In the genomic region with DNA sequence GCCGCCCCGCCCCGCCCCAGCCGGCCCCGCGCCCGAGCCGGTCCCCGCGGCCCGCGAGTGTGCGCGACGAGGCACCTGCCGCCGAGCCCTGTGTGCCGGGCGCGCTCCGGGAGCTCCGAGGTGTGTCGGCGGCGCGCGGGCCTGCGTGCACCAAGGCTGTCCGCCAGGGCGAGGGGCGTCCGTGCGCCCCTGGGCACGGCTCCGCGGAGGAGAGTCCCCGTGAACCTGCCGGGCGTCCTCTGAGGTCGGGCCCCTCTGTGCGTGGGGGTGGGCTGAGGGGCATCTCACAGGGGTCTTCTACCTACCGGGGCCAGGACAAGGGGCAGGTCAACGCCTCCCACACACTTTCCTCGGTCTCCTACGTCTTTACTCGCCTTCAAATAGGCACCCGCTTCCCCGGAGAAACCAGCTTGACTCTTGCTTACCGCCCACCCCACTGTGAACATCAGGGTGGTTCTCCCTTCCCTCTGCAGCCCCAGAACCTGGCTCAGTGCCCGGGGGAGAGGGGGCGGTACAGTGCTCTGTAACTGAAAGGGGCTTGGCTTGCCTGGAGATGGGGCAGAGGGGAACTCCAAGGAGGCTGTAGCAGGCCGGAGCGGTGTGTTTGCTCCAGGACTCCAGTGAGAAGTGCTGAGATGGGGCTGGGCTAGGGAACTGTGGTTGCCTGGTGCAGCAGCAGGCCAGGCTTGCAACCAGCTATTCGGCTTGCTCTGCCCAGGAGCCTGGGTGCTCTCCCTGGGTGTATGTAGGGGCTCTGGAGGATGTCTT, we compare ENCODE assay signal across 8 cellular contexts. TPM values are rescaled to one million over a fixed set of nuclear protein-coding genes. Genes with fewer than 3 reads are reported as not detected.
DNase-seq lines count a peak whose midpoint lies in the region; ATAC-seq and TF ChIP-seq lines count a peak whose summit lies in the region.

A gene (minus strand): TSS at position 94 of the 768 bp plus-strand sequence. CDS start 175 bp downstream, outside the sequence.

- peak within 1 kb of the TSS; percentile 86 for H2BK15ac ChIP-seq in neuronal stem cell (ENCODE audit: low read length)

- H2BK120ac ChIP-seq in neuronal stem cell (ENCODE audit: low read depth, low read length) = peak within 1 kb of the TSS; percentile 95

- peak within 1 kb of the TSS; percentile 98 for H3K23ac ChIP-seq in neuronal stem cell (ENCODE audit: low read depth, low read length, poor library complexity)

- H4K91ac ChIP-seq in neuronal stem cell (ENCODE audit: low read depth, low read length, poor library complexity) = peak within 1 kb of the TSS; percentile 53

- peaks cover 10% of the 10 kb centered on the region for H3K79me1 ChIP-seq in neuronal stem cell (ENCODE audit: low read depth, low read length)

- H2AFZ ChIP-seq in neuronal stem cell (ENCODE audit: low read length) = peak within 1 kb of the TSS; percentile 93

- H3K27ac ChIP-seq in neuronal stem cell (replicated peaks; ENCODE audit: low read length) = no peak within 1 kb of the TSS
- peak within 1 kb of the TSS; percentile 35 to 89 for H3K27ac ChIP-seq in tibial artery

- peak within 1 kb of the TSS; percentile 87 for H2BK5ac ChIP-seq in neuronal stem cell (ENCODE audit: low read length)

- H3K4me3 ChIP-seq in neuronal stem cell (ENCODE audit: low read length in 2 of 2) (peak within 1 kb of the TSS; percentile 84 to 93), tibial artery (peak within 1 kb of the TSS; percentile 97 to 98)

- peak within 1 kb of the TSS; percentile 77 for H3K4ac ChIP-seq in neuronal stem cell (ENCODE audit: low read length)

- H3K18ac ChIP-seq in neuronal stem cell (ENCODE audit: low read length) = peak within 1 kb of the TSS; percentile 97

- H2AK5ac ChIP-seq in neuronal stem cell (ENCODE audit: low read depth, low read length) = peak within 1 kb of the TSS; percentile 99

- peak within 1 kb of the TSS; percentile 98 for H4K8ac ChIP-seq in neuronal stem cell (ENCODE audit: low read depth, low read length)

- peak within 1 kb of the TSS; percentile 93 for H3K9ac ChIP-seq in neuronal stem cell (ENCODE audit: low read depth, low read length, poor library complexity)

- TF ChIP-seq CTCF in GM12874 (IDR thresholded peaks at IDR 0.05; ENCODE audit: insufficient read depth, low read depth, low read length) (peak; percentile 29; the same call in 1 of the 2 replicates), tibial artery (IDR thresholded peaks at IDR 0.05) (peak in 1 of 2 experiments; percentile 15)

- no CpG with 5 or more reads among the region's 54 CpGs for WGBS in neuronal stem cell (ENCODE audit: extremely low coverage in 2 of 2, insufficient read length in 2 of 2, insufficient replicate concordance in 1 of 2), 2 donors

- H3K27me3 ChIP-seq in neuronal stem cell (ENCODE audit: control insufficient read depth in 3 of 3, insufficient read depth in 3 of 3, low read depth in 1 of 3, low read length in 3 of 3) = peaks cover 0 to 3% (median 0%) of the 10 kb centered on the region in 3 experiments
- no peaks in the 10 kb centered on the region for H3K27me3 ChIP-seq in tibial artery

- peak within 1 kb of the TSS; percentile 97 for H3K14ac ChIP-seq in neuronal stem cell (ENCODE audit: low read length)

- H3K4me1 ChIP-seq in neuronal stem cell (ENCODE audit: control insufficient read depth in 2 of 2, insufficient read depth in 1 of 2, low read depth in 1 of 2, low read length in 2 of 2) (peaks cover 11 to 14% of the 10 kb centered on the region in 2 donors), tibial artery (peaks cover 0 to 51% (median 39%) of the 10 kb centered on the region in 4 donors)

- intact Hi-C loops in tibial artery (cut with DNase I; ENCODE audit: low total_unique reads) = loop anchor here (5.0 kb wide), 1 partner anchor 87 kb away; no protein-coding TSS in a partner anchor

- DNase-seq in NOMO-1 treated with dmso at 0.1 percent for 144 hours (lab: John Stamatoyannopoulos, UW; ENCODE audit: unreplicated experiment) (peak; percentile 62), activated T-cell treated with anti-CD3 and anti-CD28 coated beads for 24 hours (ENCODE audit: low read depth) (peak; percentile 79), neuronal stem cell (ENCODE audit: low spot score) (no peak), tibial artery (peak in 1 of 2 donors; percentile 69), NCI-H187 treated with DMSO at 0.1 percent for 48 hours (lab: John Stamatoyannopoulos, UW) (no peak)

- H3K36me3 ChIP-seq in neuronal stem cell (replicated peaks in 1 of 2; ENCODE audit: control insufficient read depth in 2 of 2, insufficient read depth in 2 of 2, low read length in 2 of 2) (peaks cover 11 to 28% of the 10 kb centered on the region in 2 donors), tibial artery (peaks cover 10 to 23% (median 17%) of the 10 kb centered on the region in 3 donors)

- ATAC-seq in HG03354 (IDR thresholded peaks at IDR 0.05; ENCODE audit: poor library complexity, severe bottlenecking, unreplicated experiment) = peak; percentile 32
- peak; percentile 9 for ATAC-seq in esophagus mucosa

- H3K9me3 ChIP-seq in neuronal stem cell (replicated peaks in 1 of 2; ENCODE audit: control insufficient read depth in 2 of 2, insufficient read depth in 1 of 2, low read depth in 1 of 2, low read length in 2 of 2) = no peaks in the 10 kb centered on the region
- no peaks in the 10 kb centered on the region for H3K9me3 ChIP-seq in tibial artery

- peak within 1 kb of the TSS; percentile 99 for H2BK12ac ChIP-seq in neuronal stem cell (ENCODE audit: low read length)

- H3K4me2 ChIP-seq in neuronal stem cell (ENCODE audit: insufficient read depth, low read length, poor library complexity, severe bottlenecking) = peak within 1 kb of the TSS; percentile 99

RNA-seq across cellular contexts. Expression of the gene that starts here (rescaled TPM):
- total RNA-seq in esophagus mucosa = 5.7 TPM
- polyA plus RNA-seq in neuronal stem cell (2013, experiment 1 of 2) = 6.5 TPM
- polyA plus RNA-seq in neuronal stem cell (2013, experiment 2 of 2) = 5.8 TPM

Comparison
In these comparisons a context has a peak if more than half of its experiments do, and no peak if none do; other contexts are left out.
1. DNase-seq: peak in NOMO-1 treated with dmso at 0.1 percent for 144 hours (single experiment) and activated T-cell treated with anti-CD3 and anti-CD28 coated beads for 24 hours (single experiment); none in neuronal stem cell (single experiment) and NCI-H187 treated with DMSO at 0.1 percent for 48 hours (single experiment).